Comparison of ENCODE assay signal across 23 cellular contexts in the genomic region with DNA sequence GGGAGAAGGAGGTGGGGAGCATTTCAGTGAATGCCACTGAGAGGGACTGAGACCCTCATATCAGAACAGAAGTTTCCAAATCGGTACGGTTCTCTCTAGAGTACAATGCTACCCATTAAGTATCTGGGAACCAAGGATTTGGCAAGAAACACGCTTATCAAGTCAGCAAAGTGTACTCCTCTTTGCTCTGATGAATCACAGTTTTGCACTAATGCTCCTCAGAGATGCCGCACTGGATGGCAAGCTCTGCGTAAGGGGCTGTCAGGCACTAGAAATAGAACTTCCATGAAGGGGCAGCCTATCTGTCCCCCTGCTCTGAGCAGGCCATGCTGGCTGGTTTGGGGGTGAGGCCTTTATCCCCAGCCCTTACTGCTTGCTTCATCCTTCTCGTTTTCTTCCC. TPM values are rescaled to one million over a fixed set of nuclear protein-coding genes. Genes with fewer than 3 reads are reported as not detected.
DNase-seq lines count a peak whose midpoint lies in the region; ATAC-seq, FAIRE-seq and TF ChIP-seq lines count a peak whose summit lies in the region.
"Had no signal": no experiment of that assay in that cellular context is flagged by ENCODE, and none has a peak within 500 bp of the region (broad histone marks: within the 10 kb centered on the region; RNA-seq: fewer than 3 reads in every experiment).

No MANE protein-coding gene starts in this region.

- no peak for TF ChIP-seq RAD21 in A549 (conservative IDR thresholded peaks at IDR 0.05 in 1 of 2, IDR thresholded peaks at IDR 0.05 in 1 of 2)

- POLR2A ChIA-PET in A549 (lab: Yijun Ruan, JAX): no interaction called here

- ATAC-seq in A549 (no peak), GM19397 (IDR thresholded peaks at IDR 0.05; ENCODE audit: unreplicated experiment) (no peak), GM21515 (IDR thresholded peaks at IDR 0.05; ENCODE audit: unreplicated experiment) (no peak)
- ATAC-seq: GM12878, HepG2 had no signal

- TF ChIP-seq CTCF in A549 (IDR thresholded peaks at IDR 0.05): no peak
- no peak for TF ChIP-seq CTCF in fibroblast of the aortic adventitia (IDR thresholded peaks at IDR 0.05; ENCODE audit: insufficient read depth, low read length)

- DNase-seq in A549 (ENCODE audit: low read depth in 1 of 2, low spot score in 1 of 2) (no peak), RPMI7951 (ENCODE audit: low read depth) (peak; percentile 61), astrocyte of the hippocampus (ENCODE audit: low read depth, low spot score) (peak; percentile 12), fibroblast of the aortic adventitia (ENCODE audit: low read depth) (peak; percentile 8), HCEC 1CT (no peak), T-helper 2 cell (no peak)
- DNase-seq: CD4-positive, alpha-beta memory T cell; DND-41; EL; H9 had no signal

- peak overlapping the region; percentile 29 to 47; a peak in 4 of 6 replicates for H3K27ac ChIP-seq in A549
- H3K27ac ChIP-seq: 22Rv1, BLaER1 had no signal

- H3K4me1 ChIP-seq in A549: peaks cover 46% of the 10 kb centered on the region

- H3K4me2 ChIP-seq in A549: no peak overlapping the region
- H3K4me2 ChIP-seq: BLaER1 had no signal

- CTCF ChIA-PET in A549 (lab: Yijun Ruan, JAX): interaction anchor here (0.8 to 3.8 kb wide), 5 partner anchors 9 to 1123 kb away, joined by 3 to 15 read pairs (median 9); partner anchors contain the start of gene NETO2

- no peak for FAIRE-seq in A549 (lab: Jason Lieb, UNC)
- FAIRE-seq: GM12878, GM19239, H1, HepG2 had no signal

- WGBS in A549 (ENCODE audit: missing lambda C conversion rate): 78% methylated on average over 6 of the region's 6 CpGs

- H3K4me3 ChIP-seq in A549 (no peak overlapping the region), fibroblast of the aortic adventitia (ENCODE audit: low read depth, low read length) (no peak overlapping the region)
- H3K4me3 ChIP-seq: BLaER1, GM12878 had no signal

- H3K9me3 ChIP-seq in A549: no peaks in the 10 kb centered on the region
- H3K9me3 ChIP-seq: BLaER1 had no signal

- TF ChIP-seq POLR2A in A549 (IDR thresholded peaks at IDR 0.05; ENCODE audit: low read length): no peak

- TF ChIP-seq EP300 in A549 (IDR thresholded peaks at IDR 0.05): no peak

TF ChIP-seq in A549, 52 proteins besides CTCF, POLR2A, EP300 and RAD21:
- TF ChIP-seq ZNF302 (CRISPR knock-in tag; IDR thresholded peaks at IDR 0.05): no peak

RNA-seq across cellular contexts. Expression of gene ABCC12, which starts 4.8 kb away (rescaled TPM):
- polyA plus RNA-seq in A549 (2011; rRNA removed) (0.23 and 0.24 TPM in 2 replicates), A549 (2017; fragmentation: RNase III; extraction: RNeasy Plus Mini Kit Qiagen cat#74134 plus additional on column Dnase treatment) (0.13 TPM in 1 of 3 replicates, not detected in the others)
- polyA plus RNA-seq in A549 (2012; cell fraction: cytosol; rRNA removed): 0.11 and 0.16 TPM in 2 replicates
- 0.41 and 1.5 TPM in 2 replicates for polyA plus RNA-seq in A549 (2012; cell fraction: nucleus; rRNA removed)
- not detected in 2 replicates for polyA minus RNA-seq in A549 (2011; rRNA and poly(A)+ RNA removed)
- total RNA-seq in RPMI7951 (2014; rRNA removed; shearing (Covaris generic)): 0.29 and 0.48 TPM in 2 replicates
- total RNA-seq in fibroblast of the aortic adventitia (ENCODE audit: low replicate concordance): not detected in 2 replicates
- total RNA-seq: A673; CD4-positive, alpha-beta memory T cell; G401; GM12878; H1; HepG2 had no signal
- polyA plus RNA-seq: AG04450; CD14-positive monocyte; CD4-positive, alpha-beta memory T cell; HepG2; IgD-negative memory B cell had no signal

Comparison
In these comparisons a context has a peak if more than half of its experiments do, and no peak if none do; other contexts are left out.
1. DNase-seq: peak in RPMI7951 (single experiment), astrocyte of the hippocampus (single experiment) and fibroblast of the aortic adventitia (single experiment); none in A549 (0 of 2), HCEC 1CT (single experiment) and T-helper 2 cell (0 of 5).